In the genomic region with DNA sequence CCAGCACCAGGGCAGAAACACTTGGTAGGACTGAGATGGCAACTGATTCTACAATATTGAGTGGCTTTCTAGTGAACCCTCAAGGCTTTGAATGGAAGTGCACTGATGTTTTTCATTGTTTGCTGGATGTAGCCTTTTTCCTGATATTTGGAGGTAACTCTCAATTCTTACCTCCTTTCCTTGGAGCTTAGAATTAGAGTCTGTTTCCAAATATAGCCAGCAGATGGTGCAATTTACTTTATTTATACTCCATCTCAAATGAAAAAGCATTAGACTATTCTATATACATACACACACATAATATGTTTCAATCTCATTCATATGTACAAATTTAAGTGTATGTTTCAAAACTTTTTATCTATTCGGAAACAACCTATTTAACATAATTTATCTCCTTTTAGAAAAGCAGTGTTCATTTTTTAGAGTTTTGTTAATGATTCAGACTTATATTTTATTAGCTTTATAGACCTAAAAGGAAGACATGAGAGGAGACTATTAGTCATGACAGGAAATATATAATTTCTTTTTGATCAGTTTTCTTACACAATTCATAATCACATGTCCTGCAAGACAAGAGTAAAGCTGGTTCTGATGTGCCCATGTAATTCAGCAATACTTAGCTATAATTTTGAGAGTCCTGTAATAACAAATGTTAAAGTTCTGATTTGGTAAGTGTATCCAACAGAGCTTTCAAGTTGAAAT, we compare ENCODE assay signal across 9 cellular contexts.
DNase-seq lines count a peak whose midpoint lies in the region; ATAC-seq and TF ChIP-seq lines count a peak whose summit lies in the region.
"Had no signal": no experiment of that assay in that cellular context is flagged by ENCODE, and none has a peak within 500 bp of the region (broad histone marks: within the 10 kb centered on the region; RNA-seq: fewer than 3 reads in every experiment).

No MANE protein-coding gene starts in this region.

- intact Hi-C loops in left ventricle myocardium inferior (cut with micrococcal nuclease) (no loop called here), left cardiac atrium (cut with DNase I) (loop anchor here in 1 of 2 donors (5.0 kb wide), 1 partner anchor 448 kb away; no protein-coding TSS in a partner anchor), spleen (cut with DNase I; ENCODE audit: low total_unique reads) (no loop called here)
- intact Hi-C loops in activated CD4-positive, alpha-beta T cell treated with anti-CD3 and anti-CD28 coated beads for 36 hours (cut with DNase I, micrococcal nuclease): no loop called here

- H3K27ac Mint-ChIP-seq in activated CD4-positive, alpha-beta T cell treated with anti-CD3 and anti-CD28 coated beads for 36 hours: no peak overlapping the region
- H3K27ac Mint-ChIP-seq in activated T-helper 17 cell treated with anti-CD3 and anti-CD28 coated beads, Interleukin-2, amount 50 U/mL, for 72 hours: no peak overlapping the region
- H3K27ac Mint-ChIP-seq: activated naive CD8-positive, alpha-beta T cell had no signal

- no peaks in the 10 kb centered on the region for H3K27me3 Mint-ChIP-seq in activated CD4-positive, alpha-beta T cell treated with anti-CD3 and anti-CD28 coated beads for 36 hours
- no peaks in the 10 kb centered on the region for H3K27me3 Mint-ChIP-seq in activated T-helper 17 cell treated with anti-CD3 and anti-CD28 coated beads, Interleukin-2, amount 50 U/mL, for 72 hours

- no peak overlapping the region for H3K4me3 ChIP-seq in left ventricle myocardium inferior
- no peak overlapping the region for H3K4me3 ChIP-seq in fibroblast of the aortic adventitia (ENCODE audit: low read depth, low read length)
- no peak overlapping the region for H3K4me3 ChIP-seq in spleen

- H3K27me3 ChIP-seq in left ventricle myocardium inferior (ENCODE audit: low read depth): no peaks in the 10 kb centered on the region
- H3K27me3 ChIP-seq in spleen (replicated peaks in 1 of 7): no peaks in the 10 kb centered on the region

- H3K4me1 ChIP-seq in left ventricle myocardium inferior (no peaks in the 10 kb centered on the region), spleen (no peaks in the 10 kb centered on the region)

- H3K9me3 ChIP-seq in left ventricle myocardium inferior (replicated peaks) (no peaks in the 10 kb centered on the region), spleen (no peaks in the 10 kb centered on the region)

- CTCF ChIA-PET in RWPE1 (lab: Yijun Ruan, JAX): interaction anchor here (0.6 to 2.2 kb wide), 14 partner anchors 9 to 1108 kb away, joined by 3 to 7 read pairs (median 3); no protein-coding TSS in a partner anchor
- CTCF ChIA-PET in activated CD4-positive, alpha-beta T cell treated with anti-CD3 and anti-CD28 coated beads for 36 hours (lab: Charles Lee): interaction anchor here (0.7 to 2.0 kb wide), 5 partner anchors 10 to 18 kb away, joined by 3 to 8 read pairs (median 4); no protein-coding TSS in a partner anchor

- peak; percentile 62 for TF ChIP-seq CTCF in left ventricle myocardium inferior (IDR thresholded peaks at IDR 0.05; ENCODE audit: borderline replicate concordance)
- TF ChIP-seq CTCF in RWPE1 (conservative IDR thresholded peaks at IDR 0.05; ENCODE audit: low read depth): peak; percentile 62
- peak; percentile 45 for TF ChIP-seq CTCF in fibroblast of the aortic adventitia (IDR thresholded peaks at IDR 0.05; ENCODE audit: insufficient read depth, low read length)
- TF ChIP-seq CTCF in spleen (IDR thresholded peaks at IDR 0.05 in 8 of 11, conservative IDR thresholded peaks at IDR 0.05 in 3 of 11): peak in 8 of 11 experiments; percentile 28 to 57 (median 47)

- H3K36me3 ChIP-seq in left ventricle myocardium inferior (no peaks in the 10 kb centered on the region), spleen (no peaks in the 10 kb centered on the region)

- no peak for TF ChIP-seq POLR2A in spleen (IDR thresholded peaks at IDR 0.05)

- no peak for ATAC-seq in left cardiac atrium
- ATAC-seq in activated CD4-positive, alpha-beta T cell treated with anti-CD3 and anti-CD28 coated beads for 36 hours: no peak
- ATAC-seq in activated T-helper 17 cell treated with anti-CD3 and anti-CD28 coated beads, Interleukin-2, amount 50 U/mL, for 72 hours (replicated peaks): no peak

- WGBS in spleen, 5 donors: 5 to 18% (median 14%) methylated on average over 1 of the region's 1 CpG

- POLR2A ChIA-PET in RWPE1 (lab: Yijun Ruan, JAX; ENCODE audit: low non-redundant PET): no interaction called here
- POLR2A ChIA-PET in activated CD4-positive, alpha-beta T cell treated with anti-CD3 and anti-CD28 coated beads for 36 hours (lab: Charles Lee): interaction anchor here (0.6 to 0.7 kb wide), 2 partner anchors 298 to 1351 kb away, joined by 3 read pairs; no protein-coding TSS in a partner anchor

- no peak overlapping the region for H3K4me3 Mint-ChIP-seq in activated CD4-positive, alpha-beta T cell treated with anti-CD3 and anti-CD28 coated beads for 36 hours
- H3K4me3 Mint-ChIP-seq in activated T-helper 17 cell treated with anti-CD3 and anti-CD28 coated beads, Interleukin-2, amount 50 U/mL, for 72 hours: no peak overlapping the region
- H3K4me3 Mint-ChIP-seq: activated naive CD8-positive, alpha-beta T cell had no signal

- H3K27ac ChIP-seq in left ventricle myocardium inferior (replicated peaks) (no peak overlapping the region), RWPE1 (no peak overlapping the region), spleen (no peak overlapping the region)

- H3K9me3 Mint-ChIP-seq in activated CD4-positive, alpha-beta T cell treated with anti-CD3 and anti-CD28 coated beads for 36 hours (ENCODE audit: low read depth): no peaks in the 10 kb centered on the region
- H3K9me3 Mint-ChIP-seq in activated T-helper 17 cell treated with anti-CD3 and anti-CD28 coated beads, Interleukin-2, amount 50 U/mL, for 72 hours: no peaks in the 10 kb centered on the region

- DNase-seq in left ventricle myocardium inferior: no peak
- DNase-seq in left cardiac atrium: no peak
- DNase-seq in HuH-7.5 (ENCODE audit: low spot score): peak; percentile 12
- DNase-seq in RWPE1 (ENCODE audit: low spot score): peak; percentile 55
- DNase-seq in fibroblast of the aortic adventitia (ENCODE audit: low read depth): peak; percentile 58
- DNase-seq in spleen: no peak
- no peak for DNase-seq in activated CD4-positive, alpha-beta T cell treated with anti-CD3 and anti-CD28 coated beads for 36 hours

- no peaks in the 10 kb centered on the region for H3K4me1 Mint-ChIP-seq in activated CD4-positive, alpha-beta T cell treated with anti-CD3 and anti-CD28 coated beads for 36 hours
- no peaks in the 10 kb centered on the region for H3K4me1 Mint-ChIP-seq in activated T-helper 17 cell treated with anti-CD3 and anti-CD28 coated beads, Interleukin-2, amount 50 U/mL, for 72 hours

- H3K36me3 Mint-ChIP-seq in activated CD4-positive, alpha-beta T cell treated with anti-CD3 and anti-CD28 coated beads for 36 hours (ENCODE audit: low read depth): no peaks in the 10 kb centered on the region
- H3K36me3 Mint-ChIP-seq in activated T-helper 17 cell treated with anti-CD3 and anti-CD28 coated beads, Interleukin-2, amount 50 U/mL, for 72 hours (ENCODE audit: low read depth): no peaks in the 10 kb centered on the region
- H3K36me3 Mint-ChIP-seq: activated naive CD8-positive, alpha-beta T cell had no signal

Comparison
In these comparisons a context has a peak if more than half of its experiments do, and no peak if none do; other contexts are left out.
1. DNase-seq: peak in HuH-7.5 (single experiment), RWPE1 (single experiment) and fibroblast of the aortic adventitia (single experiment); none in left ventricle myocardium inferior (single experiment), left cardiac atrium (single experiment), spleen (single experiment) and activated CD4-positive, alpha-beta T cell treated with anti-CD3 and anti-CD28 coated beads for 36 hours (single experiment).
2. Peak in every context shown above with its lines, with median percentiles within 50 percentile points of each other: CTCF ChIP-seq.